ENCODE assay signal across 1 cellular context in genomic region chr2:226559536-226559935, GRCh38.
A peak's percentile ranks its signal among the peaks of the same experiment; 100 is the strongest.
TF ChIP-seq lines count a peak whose summit lies in the region.

No MANE protein-coding gene starts in this region.

TF ChIP-seq in HepG2, 621 proteins besides CTCF, POLR2A, EP300 and RAD21 (continued from another document and continues in another):
- no peak for TF ChIP-seq SNAPC4 (CRISPR knock-in tag; IDR thresholded peaks at IDR 0.05)
- peak; percentile 100 for TF ChIP-seq CEBPG (CRISPR knock-in tag; IDR thresholded peaks at IDR 0.05)
- peak; percentile 72; the same call in 1 of the 2 replicates for TF ChIP-seq ATF1 (CRISPR knock-in tag; IDR thresholded peaks at IDR 0.05)
- peak; percentile 95 for TF ChIP-seq TBX2 (CRISPR knock-in tag; IDR thresholded peaks at IDR 0.05; ENCODE audit: borderline replicate concordance)
- TF ChIP-seq SMYD3 (CRISPR knock-in tag; IDR thresholded peaks at IDR 0.05): peak; percentile 81; the same call in 1 of the 2 replicates
- TF ChIP-seq THAP7 (CRISPR knock-in tag; IDR thresholded peaks at IDR 0.05): no peak
- TF ChIP-seq ZBTB42 (CRISPR knock-in tag; IDR thresholded peaks at IDR 0.05): no peak
- no peak for TF ChIP-seq PRDM4 (CRISPR knock-in tag; IDR thresholded peaks at IDR 0.05; ENCODE audit: borderline replicate concordance)
- no peak for TF ChIP-seq NR1H2 (CRISPR knock-in tag; IDR thresholded peaks at IDR 0.05; ENCODE audit: borderline replicate concordance, low read depth)
- peak; percentile 16; the same call in 1 of the 2 replicates for TF ChIP-seq CREB1 (IDR thresholded peaks at IDR 0.05)
- TF ChIP-seq CREB1 (CRISPR knock-in tag; IDR thresholded peaks at IDR 0.05): peak; percentile 86
- TF ChIP-seq ZNF30 (CRISPR knock-in tag; IDR thresholded peaks at IDR 0.05): no peak
- TF ChIP-seq ZFP90 (CRISPR knock-in tag; IDR thresholded peaks at IDR 0.05; ENCODE audit: borderline replicate concordance): peak; percentile 35; the same call in 1 of the 2 replicates
- TF ChIP-seq GTF2F1 (IDR thresholded peaks at IDR 0.05; ENCODE audit: low read length): no peak
- no peak for TF ChIP-seq GRHL1 (CRISPR knock-in tag; conservative IDR thresholded peaks at IDR 0.05)
- TF ChIP-seq ZNF142 (CRISPR knock-in tag; IDR thresholded peaks at IDR 0.05): no peak
- TF ChIP-seq ZNF280D (CRISPR knock-in tag; IDR thresholded peaks at IDR 0.05): peak; percentile 99
- peak; percentile 97 for TF ChIP-seq ZGPAT (CRISPR knock-in tag; IDR thresholded peaks at IDR 0.05)
- TF ChIP-seq TCF12 (IDR thresholded peaks at IDR 0.05): no peak
- peak; percentile 92; the same call in 1 of the 2 replicates for TF ChIP-seq TCF12 (CRISPR knock-in tag; IDR thresholded peaks at IDR 0.05)
- TF ChIP-seq SP2 (CRISPR knock-in tag; IDR thresholded peaks at IDR 0.05): no peak
- TF ChIP-seq IRF1 (CRISPR knock-in tag; IDR thresholded peaks at IDR 0.05; ENCODE audit: low read depth): no peak
- TF ChIP-seq ZNF367 (CRISPR knock-in tag; IDR thresholded peaks at IDR 0.05; ENCODE audit: borderline replicate concordance): no peak
- peak; percentile 89 for TF ChIP-seq KAT7 (CRISPR knock-in tag; IDR thresholded peaks at IDR 0.05; ENCODE audit: borderline replicate concordance)
- TF ChIP-seq KDM5B (CRISPR knock-in tag; IDR thresholded peaks at IDR 0.05; ENCODE audit: borderline replicate concordance): no peak
- peak; percentile 100 for TF ChIP-seq TEAD3 (CRISPR knock-in tag; optimal IDR thresholded peaks at IDR 0.05; ENCODE audit: borderline replicate concordance)
- TF ChIP-seq ZNF782 (CRISPR knock-in tag; IDR thresholded peaks at IDR 0.05; ENCODE audit: borderline replicate concordance): no peak
- TF ChIP-seq GFI1 (CRISPR knock-in tag; IDR thresholded peaks at IDR 0.05; ENCODE audit: borderline replicate concordance): peak; percentile 91
- TF ChIP-seq ZNF496 (CRISPR knock-in tag; IDR thresholded peaks at IDR 0.05; ENCODE audit: insufficient replicate concordance): no peak
- no peak for TF ChIP-seq ADNP (CRISPR knock-in tag; IDR thresholded peaks at IDR 0.05)
- peak; percentile 55; the same call in 1 of the 2 replicates for TF ChIP-seq MTF2 (CRISPR knock-in tag; IDR thresholded peaks at IDR 0.05; ENCODE audit: borderline replicate concordance)
- peak; percentile 43; the same call in 1 of the 2 replicates for TF ChIP-seq GABPB1 (CRISPR knock-in tag; IDR thresholded peaks at IDR 0.05)
- TF ChIP-seq NKX3-1 (CRISPR knock-in tag; IDR thresholded peaks at IDR 0.05): no peak; the same call in 1 of the 2 replicates
